Comparison of ENCODE assay signal across 24 cellular contexts in the genomic region with DNA sequence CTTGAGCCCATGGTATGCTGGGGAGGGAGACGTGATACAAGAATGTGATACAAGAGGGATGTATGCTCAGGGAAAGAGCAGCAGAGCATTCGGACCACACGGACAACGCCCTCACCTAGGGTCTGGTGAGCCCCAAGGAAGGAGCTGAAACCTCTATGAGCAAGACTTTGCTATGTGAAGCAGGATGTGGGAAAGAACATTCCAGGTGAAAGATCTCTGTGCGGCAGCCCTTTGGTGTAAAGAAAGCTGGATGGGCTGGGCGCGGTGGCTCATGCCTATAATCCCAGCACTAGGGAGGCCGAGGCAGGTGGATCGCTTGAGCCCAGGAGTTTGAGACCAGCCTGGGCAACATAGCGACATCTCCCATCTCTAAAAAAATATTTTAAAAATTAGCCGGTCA.
"Had no signal": no experiment of that assay in that cellular context is flagged by ENCODE, and none has a peak within 500 bp of the region (broad histone marks: within the 10 kb centered on the region; RNA-seq: fewer than 3 reads in every experiment).

No MANE protein-coding gene starts in this region.

- DNase-seq: activated CD4-positive, alpha-beta T cell treated with anti-CD3 and anti-CD28 coated beads for 48 hours; activated CD4-positive, alpha-beta T cell treated with anti-CD3 and anti-CD28 coated beads, Interleukin-2, amount 50 U/mL, for 1 hour; activated CD4-positive, alpha-beta T cell treated with anti-CD3 and anti-CD28 coated beads, Interleukin-2, amount 50 U/mL, for 48 hours; activated CD8-positive, alpha-beta memory T cell treated with anti-CD3 and anti-CD28 coated beads for 24 hours; activated CD8-positive, alpha-beta T cell treated with anti-CD3 and anti-CD28 coated beads for 36 hours; activated effector memory CD4-positive, alpha-beta T cell treated with Interleukin-2 at 50 U/mL for 16 hours; activated gamma-delta T cell treated with Interleukin-2 at 50 U/mL for 16 hours; activated naive CD4-positive, alpha-beta T cell treated with anti-CD3 and anti-CD28 coated beads, Interleukin-2, amount 50 U/mL, for 16 hours; activated naive CD4-positive, alpha-beta T cell treated with Interleukin-2 at 50 U/mL for 16 hours; activated T-cell treated with anti-CD3 and anti-CD28 coated beads, Interleukin-2, amount 50 U/mL, for 4 hours; amniotic stem cell; anterior cingulate cortex; brain microvascular endothelial cell; dorsolateral prefrontal cortex; effector memory CD4-positive, alpha-beta T cell; endodermal cell; foreskin fibroblast; head of caudate nucleus; T-helper 2 cell had no signal

- H3K27ac ChIP-seq: brain microvascular endothelial cell, coronary artery, dorsolateral prefrontal cortex, VCaP had no signal

- H3K27me3 ChIP-seq: brain microvascular endothelial cell had no signal

- H3K4me3 ChIP-seq: coronary artery, dorsolateral prefrontal cortex had no signal

- ATAC-seq: activated CD8-positive, alpha-beta T cell treated with anti-CD3 and anti-CD28 coated beads for 36 hours; activated T-cell treated with anti-CD3 and anti-CD28 coated beads, Interleukin-2, amount 50 U/mL, for 4 hours; activated T-helper 17 cell treated with anti-CD3 and anti-CD28 coated beads, Interleukin-2, amount 50 U/mL, for 72 hours; esophagus mucosa; WTC11 had no signal

- H3K36me3 ChIP-seq: brain microvascular endothelial cell had no signal
